In genomic region chr5:36928947-36929346, GRCh38 we compare ENCODE assay signal across 12 cellular contexts. TPM values are rescaled to one million over a fixed set of nuclear protein-coding genes. Genes with fewer than 3 reads are reported as not detected.
DNase-seq lines count a peak whose midpoint lies in the region; ATAC-seq and TF ChIP-seq lines count a peak whose summit lies in the region.
"Had no signal": no experiment of that assay in that cellular context is flagged by ENCODE, and none has a peak within 500 bp of the region (broad histone marks: within the 10 kb centered on the region; RNA-seq: fewer than 3 reads in every experiment).

No MANE protein-coding gene starts in this region.

- DNase-seq in CD4-positive, CD25-positive, alpha-beta regulatory T cell = peak in 1 of 3 donors; percentile 7
- peak; percentile 42 for DNase-seq in amniotic epithelial cell (ENCODE audit: low read depth)
- peak; percentile 32 for DNase-seq in kidney glomerular epithelial cell (lab: John Stamatoyannopoulos, UW)
- DNase-seq in lower lobe of right lung = no peak
- DNase-seq in NCI-H2081 treated with DMSO at 0.1 percent for 48 hours (lab: John Stamatoyannopoulos, UW) = no peak
- DNase-seq in adrenal gland = no peak
- DNase-seq in GDM1 (lab: John Stamatoyannopoulos, UW) = no peak
- DNase-seq: DMS79 treated with DMSO at 0.1 percent for 48 hours; NK-92 treated with Interleukin-12 subunit alpha and Interleukin-12 subunit beta, amount 100 ng/mL, for 24 hours had no signal

- no peak overlapping the region for H3K27ac ChIP-seq in CD4-positive, CD25-positive, alpha-beta regulatory T cell (ENCODE audit: insufficient read depth, low read length, poor library complexity, severe bottlenecking)
- H3K27ac ChIP-seq in lower lobe of right lung (no peak overlapping the region), adrenal gland (no peak overlapping the region)
- H3K27ac ChIP-seq: KMS-11, VCaP had no signal

- peak; percentile 70 to 82 for ATAC-seq in CD4-positive, CD25-positive, alpha-beta regulatory T cell (ENCODE audit: low read depth in 2 of 2)
- ATAC-seq in HG02981 (IDR thresholded peaks at IDR 0.05; ENCODE audit: unreplicated experiment) = peak; percentile 47
- no peak for ATAC-seq in lower lobe of right lung

- H3K27me3 Mint-ChIP-seq in CD4-positive, CD25-positive, alpha-beta regulatory T cell = no peaks in the 10 kb centered on the region

- peaks cover 60 to 84% (median 68%) of the 10 kb centered on the region in 4 donors for H3K4me1 Mint-ChIP-seq in CD4-positive, CD25-positive, alpha-beta regulatory T cell

- H3K9me3 ChIP-seq in CD4-positive, CD25-positive, alpha-beta regulatory T cell (ENCODE audit: control insufficient read depth in 2 of 2, low read length in 2 of 2) = no peaks in the 10 kb centered on the region
- no peaks in the 10 kb centered on the region for H3K9me3 ChIP-seq in lower lobe of right lung
- H3K9me3 ChIP-seq in adrenal gland (replicated peaks in 1 of 3) = peaks cover 0 to 3% (median 0%) of the 10 kb centered on the region in 3 donors

- TF ChIP-seq CTCF in lower lobe of right lung (IDR thresholded peaks at IDR 0.05) (no peak), adrenal gland (IDR thresholded peaks at IDR 0.05) (no peak)

- intact Hi-C loops in lower lobe of right lung (cut with DNase I) (no loop called here), adrenal gland (cut with DNase I) (no loop called here)

- no peak overlapping the region for H3K27ac Mint-ChIP-seq in CD4-positive, CD25-positive, alpha-beta regulatory T cell

- no peak for TF ChIP-seq POLR2A in adrenal gland (IDR thresholded peaks at IDR 0.05)

- peak overlapping the region in 2 of 4 donors; percentile 33 to 42 for H3K4me3 Mint-ChIP-seq in CD4-positive, CD25-positive, alpha-beta regulatory T cell

- WGBS in adrenal gland, 4 donors = 19 to 31% (median 24%) methylated on average over 1 of the region's 1 CpG

- no peaks in the 10 kb centered on the region for H3K27me3 ChIP-seq in CD4-positive, CD25-positive, alpha-beta regulatory T cell (ENCODE audit: control insufficient read depth, insufficient read depth, low read length)
- no peaks in the 10 kb centered on the region for H3K27me3 ChIP-seq in lower lobe of right lung (ENCODE audit: low read depth)
- no peaks in the 10 kb centered on the region for H3K27me3 ChIP-seq in adrenal gland

- peaks cover 9% of the 10 kb centered on the region for H3K36me3 Mint-ChIP-seq in CD4-positive, CD25-positive, alpha-beta regulatory T cell

- peaks cover 0 to 1% (median 0%) of the 10 kb centered on the region in 7 donors for H3K9me3 Mint-ChIP-seq in CD4-positive, CD25-positive, alpha-beta regulatory T cell

- no peaks in the 10 kb centered on the region for H3K36me3 ChIP-seq in CD4-positive, CD25-positive, alpha-beta regulatory T cell (ENCODE audit: control insufficient read depth, insufficient read depth, low read length)
- H3K36me3 ChIP-seq in lower lobe of right lung (no peaks in the 10 kb centered on the region), adrenal gland (replicated peaks in 1 of 2) (no peaks in the 10 kb centered on the region)

- peaks cover 14% of the 10 kb centered on the region for H3K4me1 ChIP-seq in CD4-positive, CD25-positive, alpha-beta regulatory T cell (ENCODE audit: control insufficient read depth, insufficient read depth, low read length, poor library complexity, severe bottlenecking)
- no peaks in the 10 kb centered on the region for H3K4me1 ChIP-seq in lower lobe of right lung
- H3K4me1 ChIP-seq in adrenal gland (replicated peaks in 1 of 2) = peaks cover 0 to 25% of the 10 kb centered on the region in 2 donors

- peak overlapping the region; percentile 10 for H3K4me3 ChIP-seq in CD4-positive, CD25-positive, alpha-beta regulatory T cell (ENCODE audit: low read depth, low read length)
- H3K4me3 ChIP-seq in lower lobe of right lung (no peak overlapping the region), adrenal gland (no peak overlapping the region)

RNA-seq across cellular contexts. Expression of gene NIPBL, which starts 52.4 kb away (rescaled TPM):
- total RNA-seq in CD4-positive, CD25-positive, alpha-beta regulatory T cell = 132 TPM
- polyA plus RNA-seq in CD4-positive, CD25-positive, alpha-beta regulatory T cell = 10 to 100 TPM; 12.5 to 21.2 (median 15.4) TPM
- total RNA-seq in lower lobe of right lung = 67.3 TPM
- total RNA-seq in adrenal gland = 10 to 100 TPM; 23.5 to 54.5 (median 45.3) TPM
- polyA plus RNA-seq in adrenal gland = 10 to 100 TPM; 15.7 to 27.1 (median 18.7) TPM

Comparison
In these comparisons a context has a peak if more than half of its experiments do, and no peak if none do; other contexts are left out.
1. ATAC-seq: peak in CD4-positive, CD25-positive, alpha-beta regulatory T cell (2 of 2) and HG02981 (single experiment); none in lower lobe of right lung (0 of 2).
2. DNase-seq: peak in amniotic epithelial cell (single experiment) and kidney glomerular epithelial cell (single experiment); none in lower lobe of right lung (single experiment), NCI-H2081 treated with DMSO at 0.1 percent for 48 hours (single experiment), adrenal gland (0 of 7) and GDM1 (single experiment).